1 cellular context compared by ENCODE assay signal in the genomic region with DNA sequence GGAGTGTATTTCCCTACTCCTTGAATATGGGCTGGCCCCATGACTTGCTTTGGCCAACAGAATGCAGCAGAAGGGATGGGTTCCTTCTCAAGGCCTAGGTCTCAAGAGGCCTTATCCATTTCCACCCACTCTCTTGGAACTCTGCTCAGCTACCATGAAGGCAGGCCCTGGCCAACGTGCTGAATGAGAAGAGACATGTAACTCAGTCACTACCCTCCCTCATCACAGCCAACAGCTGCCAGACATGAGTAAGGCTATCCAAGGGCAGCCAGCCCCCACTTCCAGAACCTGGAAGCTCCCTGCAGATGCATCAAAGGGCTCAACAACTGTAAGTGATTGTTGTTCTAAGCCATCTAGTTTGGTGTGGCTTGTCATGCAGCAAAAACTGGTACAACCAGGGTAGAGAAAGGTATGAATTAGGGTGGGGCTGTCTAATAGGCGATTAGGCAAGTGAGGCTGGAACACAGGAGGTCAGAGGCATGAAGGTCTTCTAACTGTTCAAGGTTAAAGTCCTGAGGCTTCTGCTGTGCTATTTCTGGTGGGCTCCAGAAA.
TF ChIP-seq lines count a peak whose summit lies in the region.

No MANE protein-coding gene starts in this region.

TF ChIP-seq in GM23338, 12 proteins besides CTCF, POLR2A, EP300 and RAD21 (continued from another document):
- TF ChIP-seq POLR2AphosphoS5 (IDR thresholded peaks at IDR 0.05; ENCODE audit: low read depth) (no peak), ZNF114 (CRISPR knock-in tag; IDR thresholded peaks at IDR 0.05) (no peak)
